In genomic region chr14:76531821-76532318, GRCh38 we compare ENCODE assay signal across 17 cellular contexts.
DNase-seq lines count a peak whose midpoint lies in the region; ATAC-seq and TF ChIP-seq lines count a peak whose summit lies in the region.
"Had no signal": no experiment of that assay in that cellular context is flagged by ENCODE, and none has a peak within 500 bp of the region (broad histone marks: within the 10 kb centered on the region; RNA-seq: fewer than 3 reads in every experiment).

No MANE protein-coding gene starts in this region.

- H3K27ac Mint-ChIP-seq in nephron: peak overlapping the region in 2 of 3 experiments; percentile 46 to 61

- H3K4me1 Mint-ChIP-seq in nephron: peaks cover 6% of the 10 kb centered on the region

- no peaks in the 10 kb centered on the region for H3K9me3 ChIP-seq in SK-N-MC (ENCODE audit: low read depth, low read length)

- no peaks in the 10 kb centered on the region for H3K36me3 ChIP-seq in SK-N-MC (ENCODE audit: insufficient read depth, low read length)

- TF ChIP-seq CTCF in nephron (IDR thresholded peaks at IDR 0.05; ENCODE audit: unreplicated experiment in 3 of 3): no peak

- no peak overlapping the region for H3K4me3 Mint-ChIP-seq in nephron

- DNase-seq in COLO668 (lab: John Stamatoyannopoulos, UW; ENCODE audit: unreplicated experiment) (peak; percentile 64), NCI-H1105 treated with DMSO at 0.1 percent for 48 hours (lab: John Stamatoyannopoulos, UW) (peak; percentile 41), SK-N-MC (ENCODE audit: low read depth, low spot score) (no peak), COR-L47 (lab: John Stamatoyannopoulos, UW) (no peak), germinal center (ENCODE audit: low spot score) (no peak), amygdala (lab: John Stamatoyannopoulos, UW) (no peak)
- DNase-seq: DMS79, GM23248, NCI-H1092 treated with DMSO at 0.1 percent for 48 hours, NCI-H187 treated with DMSO at 0.1 percent for 48 hours, NCI-H524 treated with DMSO at 0.1 percent for 48 hours, PC-9 had no signal

- no peaks in the 10 kb centered on the region for H3K36me3 Mint-ChIP-seq in nephron (ENCODE audit: low read depth)

- H3K9me3 Mint-ChIP-seq in nephron: no peaks in the 10 kb centered on the region

- H3K9ac ChIP-seq in SK-N-MC (ENCODE audit: insufficient read length): no peak overlapping the region
- H3K9ac ChIP-seq: GM23248, KMS-11 had no signal

- H3K27ac ChIP-seq in SK-N-MC: no peak overlapping the region; the same call in 1 of the 2 replicates
- H3K27ac ChIP-seq: C4-2B, GM23248, KMS-11, PC-9 had no signal

- ATAC-seq in GM19395 (IDR thresholded peaks at IDR 0.05; ENCODE audit: unreplicated experiment): no peak
- ATAC-seq: HepG2 had no signal

- peak overlapping the region; percentile 28 for H3K4me3 ChIP-seq in SK-N-MC
- H3K4me3 ChIP-seq: GM23248, PC-9 had no signal

- peaks cover 22% of the 10 kb centered on the region for H3K27me3 Mint-ChIP-seq in nephron (ENCODE audit: low read depth)

Comparison
In these comparisons a context has a peak if more than half of its experiments do, and no peak if none do; other contexts are left out.
1. DNase-seq: peak in COLO668 (single experiment) and NCI-H1105 treated with DMSO at 0.1 percent for 48 hours (single experiment); none in SK-N-MC (single experiment), COR-L47 (single experiment), germinal center (single experiment) and amygdala (0 of 56).